In the genomic region with DNA sequence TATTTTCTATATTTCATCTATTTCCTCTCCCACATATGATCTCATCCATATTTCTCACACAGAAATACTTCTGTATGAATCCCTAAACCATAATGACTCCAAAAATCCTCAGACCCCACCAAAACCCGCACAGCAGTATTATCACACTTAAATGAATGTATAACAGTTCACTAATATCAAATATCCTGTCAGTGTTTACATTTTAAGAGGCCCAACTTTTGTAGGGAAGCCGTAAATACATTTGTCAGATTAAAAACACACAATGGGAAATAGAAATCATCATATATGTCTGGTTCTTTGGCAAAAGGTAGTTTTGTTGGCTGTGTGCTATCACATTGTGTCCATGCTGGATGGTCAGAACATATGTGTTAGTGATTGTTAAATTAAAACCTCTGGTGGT, we compare ENCODE assay signal across 17 cellular contexts. TPM values are rescaled to one million over a fixed set of nuclear protein-coding genes. Genes with fewer than 3 reads are reported as not detected.
A peak's percentile ranks its signal among the peaks of the same experiment; 100 is the strongest.
DNase-seq lines count a peak whose midpoint lies in the region; ATAC-seq and TF ChIP-seq lines count a peak whose summit lies in the region.
"Had no signal": no experiment of that assay in that cellular context is flagged by ENCODE, and none has a peak within 500 bp of the region (broad histone marks: within the 10 kb centered on the region; RNA-seq: fewer than 3 reads in every experiment).

No MANE protein-coding gene starts in this region.

- H3K27me3 ChIP-seq in DOHH2 (ENCODE audit: control insufficient read depth, low read length) (no peaks in the 10 kb centered on the region), Loucy (ENCODE audit: insufficient read depth, low read length, poor library complexity, severe bottlenecking) (no peaks in the 10 kb centered on the region), endodermal cell (ENCODE audit: control insufficient read depth, insufficient read depth, low read length, poor library complexity, severe bottlenecking) (peaks cover 16% of the 10 kb centered on the region)

- H3K27ac ChIP-seq in DOHH2 (ENCODE audit: low read depth, low read length) (no peak overlapping the region), endodermal cell (ENCODE audit: low read depth, low read length) (no peak overlapping the region)
- H3K27ac ChIP-seq: HL-60 had no signal

- H3K9me2 ChIP-seq in DOHH2 (replicated peaks; ENCODE audit: control insufficient read depth, low read length) (no peaks in the 10 kb centered on the region), Loucy (replicated peaks; ENCODE audit: low read depth, low read length) (no peaks in the 10 kb centered on the region)

- H3K79me2 ChIP-seq in DOHH2 (ENCODE audit: control insufficient read depth, low read length) (peaks cover 88% of the 10 kb centered on the region), Loucy (ENCODE audit: insufficient read depth, low read length) (peaks cover 75% of the 10 kb centered on the region)

- H3K9me3 Mint-ChIP-seq in endodermal cell (no peaks in the 10 kb centered on the region), WTC11 (no peaks in the 10 kb centered on the region)
- H3K9me3 Mint-ChIP-seq: CD8-positive, alpha-beta T cell; H9; HFFc6 had no signal

- DNase-seq in endodermal cell, result no peak
- DNase-seq in WTC11 (ENCODE audit: low spot score), result no peak
- DNase-seq in occipital lobe (lab: John Stamatoyannopoulos, UW), result no peak
- DNase-seq in NCI-H2081 treated with DMSO at 0.1 percent for 48 hours (lab: John Stamatoyannopoulos, UW), result no peak
- DNase-seq: CD8-positive, alpha-beta T cell; COR-L47; DMS153; GF-D8; GOT3; H9; HFFc6 had no signal

- no peaks in the 10 kb centered on the region for H3K27me3 Mint-ChIP-seq in endodermal cell (ENCODE audit: insufficient read depth)
- peaks cover 10% of the 10 kb centered on the region for H3K27me3 Mint-ChIP-seq in WTC11 (ENCODE audit: low read depth)

- POLR2A ChIA-PET in WTC11 (lab: Charles Lee), result no interaction called here

- H3F3A ChIP-seq in DOHH2 (ENCODE audit: control insufficient read depth, insufficient read depth), result peaks cover 9% of the 10 kb centered on the region
- no peaks in the 10 kb centered on the region for H3F3A ChIP-seq in Loucy (ENCODE audit: low read depth)

- peaks cover 10% of the 10 kb centered on the region; the same call in 1 of the 2 replicates for H3K36me3 ChIP-seq in DOHH2 (ENCODE audit: control insufficient read depth, low read length)
- no peaks in the 10 kb centered on the region for H3K36me3 ChIP-seq in Loucy (ENCODE audit: insufficient read depth, low read length)
- H3K36me3 ChIP-seq in endodermal cell (ENCODE audit: control insufficient read depth, insufficient read depth, low read length), result no peaks in the 10 kb centered on the region

- H3K4me1 ChIP-seq in DOHH2 (ENCODE audit: control insufficient read depth, low read length) (peaks cover 58% of the 10 kb centered on the region), Loucy (ENCODE audit: insufficient read depth, low read length, poor library complexity, severe bottlenecking) (peaks cover 65% of the 10 kb centered on the region), endodermal cell (ENCODE audit: control insufficient read depth, insufficient read depth, low read length) (peaks cover 10% of the 10 kb centered on the region)

- H3K36me3 Mint-ChIP-seq in endodermal cell (ENCODE audit: low read depth) (no peaks in the 10 kb centered on the region), WTC11 (no peaks in the 10 kb centered on the region)
- H3K36me3 Mint-ChIP-seq: CD8-positive, alpha-beta T cell had no signal

- H3K4me1 Mint-ChIP-seq in endodermal cell (peaks cover 6% of the 10 kb centered on the region), WTC11 (no peaks in the 10 kb centered on the region; the same call in 1 of the 2 replicates)

- CTCF ChIA-PET in WTC11 (lab: Charles Lee), result no interaction called here

- TF ChIP-seq CTCF in DOHH2 (IDR thresholded peaks at IDR 0.05; ENCODE audit: low read depth, low read length, poor library complexity, severe bottlenecking) (no peak), Loucy (conservative IDR thresholded peaks at IDR 0.05; ENCODE audit: low read length) (no peak), endodermal cell (conservative IDR thresholded peaks at IDR 0.05) (no peak), WTC11 (IDR thresholded peaks at IDR 0.05) (no peak)

- H3K9ac ChIP-seq in Loucy (ENCODE audit: low read depth, low read length, poor library complexity, severe bottlenecking), result no peak overlapping the region
- H3K9ac ChIP-seq in endodermal cell (ENCODE audit: extremely low read depth, low read length, poor library complexity, severe bottlenecking), result no peak overlapping the region

- H3K4me2 ChIP-seq in DOHH2 (ENCODE audit: low read length), result peak overlapping the region; percentile 68
- peak overlapping the region; percentile 77 for H3K4me2 ChIP-seq in Loucy (ENCODE audit: low read depth, low read length, poor library complexity, severe bottlenecking)

- ATAC-seq in WTC11 (no peak), HG03045 (IDR thresholded peaks at IDR 0.05; ENCODE audit: unreplicated experiment) (no peak)
- ATAC-seq: CD8-positive, alpha-beta T cell had no signal

- H3K27ac Mint-ChIP-seq in endodermal cell (no peak overlapping the region), WTC11 (no peak overlapping the region)
- H3K27ac Mint-ChIP-seq: B cell; CD14-positive monocyte; CD8-positive, alpha-beta T cell; H9; HFFc6 had no signal

- H4K20me1 ChIP-seq in DOHH2 (ENCODE audit: control insufficient read depth, insufficient read depth, low read depth, low read length) (peaks cover 63% of the 10 kb centered on the region), Loucy (ENCODE audit: insufficient read depth, low read length, poor library complexity, severe bottlenecking) (peaks cover 67% of the 10 kb centered on the region)

- H3K4me3 ChIP-seq in DOHH2 (ENCODE audit: low read length) (peak overlapping the region; percentile 89), Loucy (ENCODE audit: low read length, poor library complexity, severe bottlenecking) (peak overlapping the region; percentile 62), endodermal cell (ENCODE audit: low read length) (peak overlapping the region; percentile 89)

- no peak overlapping the region for H2AFZ ChIP-seq in Loucy (ENCODE audit: low read length)

- H3K4me3 Mint-ChIP-seq in endodermal cell (no peak overlapping the region), WTC11 (no peak overlapping the region)
- H3K4me3 Mint-ChIP-seq: B cell; CD14-positive monocyte; CD8-positive, alpha-beta T cell; H9; HFFc6 had no signal

- 93 to 100% methylated on average over 1 to 2 of the region's 2 CpGs for WGBS in endodermal cell (ENCODE audit: insufficient coverage in 1 of 2, insufficient read length in 1 of 2), 2 experiments

- H3K9me3 ChIP-seq in DOHH2 (ENCODE audit: control insufficient read depth, insufficient read depth, low read length) (no peaks in the 10 kb centered on the region), Loucy (ENCODE audit: insufficient read depth, low read depth, low read length) (no peaks in the 10 kb centered on the region), endodermal cell (ENCODE audit: control insufficient read depth, low read length) (no peaks in the 10 kb centered on the region)

TF ChIP-seq in WTC11, 78 proteins besides CTCF, POLR2A, EP300 and RAD21 (continues in another document):
- TF ChIP-seq, protein P1, sequence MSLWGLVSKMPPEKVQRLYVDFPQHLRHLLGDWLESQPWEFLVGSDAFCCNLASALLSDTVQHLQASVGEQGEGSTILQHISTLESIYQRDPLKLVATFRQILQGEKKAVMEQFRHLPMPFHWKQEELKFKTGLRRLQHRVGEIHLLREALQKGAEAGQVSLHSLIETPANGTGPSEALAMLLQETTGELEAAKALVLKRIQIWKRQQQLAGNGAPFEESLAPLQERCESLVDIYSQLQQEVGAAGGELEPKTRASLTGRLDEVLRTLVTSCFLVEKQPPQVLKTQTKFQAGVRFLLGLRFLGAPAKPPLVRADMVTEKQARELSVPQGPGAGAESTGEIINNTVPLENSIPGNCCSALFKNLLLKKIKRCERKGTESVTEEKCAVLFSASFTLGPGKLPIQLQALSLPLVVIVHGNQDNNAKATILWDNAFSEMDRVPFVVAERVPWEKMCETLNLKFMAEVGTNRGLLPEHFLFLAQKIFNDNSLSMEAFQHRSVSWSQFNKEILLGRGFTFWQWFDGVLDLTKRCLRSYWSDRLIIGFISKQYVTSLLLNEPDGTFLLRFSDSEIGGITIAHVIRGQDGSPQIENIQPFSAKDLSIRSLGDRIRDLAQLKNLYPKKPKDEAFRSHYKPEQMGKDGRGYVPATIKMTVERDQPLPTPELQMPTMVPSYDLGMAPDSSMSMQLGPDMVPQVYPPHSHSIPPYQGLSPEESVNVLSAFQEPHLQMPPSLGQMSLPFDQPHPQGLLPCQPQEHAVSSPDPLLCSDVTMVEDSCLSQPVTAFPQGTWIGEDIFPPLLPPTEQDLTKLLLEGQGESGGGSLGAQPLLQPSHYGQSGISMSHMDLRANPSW (CRISPR knock-in tag; conservative IDR thresholded peaks at IDR 0.05; ENCODE audit: low read depth), result no peak
- TF ChIP-seq GABPB1 (CRISPR knock-in tag; IDR thresholded peaks at IDR 0.05), result no peak
- no peak for TF ChIP-seq FOXK1 (CRISPR knock-in tag; IDR thresholded peaks at IDR 0.05)
- TF ChIP-seq ZNF263 (CRISPR knock-in tag; IDR thresholded peaks at IDR 0.05; ENCODE audit: low read depth), result no peak
- no peak for TF ChIP-seq NFE2L1 (CRISPR knock-in tag; IDR thresholded peaks at IDR 0.05)
- no peak for TF ChIP-seq SMAD4 (CRISPR knock-in tag; IDR thresholded peaks at IDR 0.05)
- no peak for TF ChIP-seq ZNF121 (CRISPR knock-in tag; IDR thresholded peaks at IDR 0.05)

RNA-seq across cellular contexts. Expression of a gene that starts 4.2 kb away (rescaled TPM):
- total RNA-seq in endodermal cell (100 to 1,000 TPM in 1 of 2 donors, 10 to 100 TPM in 1; 76.8 to 106 TPM), WTC11 (2021) (49.6 to 50.8 TPM (median 50.0 TPM) in 3 replicates), occipital lobe (95.3 TPM)
- polyA plus RNA-seq in endodermal cell (2013, experiment 1 of 2), result 120 TPM
- polyA plus RNA-seq in endodermal cell (2013, experiment 2 of 2), result 103 TPM
